In the genomic region with DNA sequence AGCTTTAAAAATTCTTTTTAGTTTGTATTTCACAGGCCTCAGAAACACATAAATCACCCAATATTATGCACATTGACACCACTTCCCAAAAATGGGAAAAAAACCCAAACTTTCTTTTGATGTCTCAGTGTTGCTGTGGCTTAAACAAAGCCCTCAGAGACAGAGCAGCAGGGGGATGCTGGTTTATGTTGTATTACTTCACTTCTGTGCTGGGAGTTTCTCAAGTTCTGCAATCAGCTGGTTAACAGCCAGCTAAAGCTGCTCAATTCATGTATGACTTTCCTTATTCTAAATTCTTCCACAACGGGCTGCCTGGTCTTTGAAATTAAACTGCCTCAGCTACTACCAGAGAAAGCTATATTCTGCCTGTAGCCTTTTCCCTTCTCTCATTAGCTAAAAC, we compare ENCODE assay signal across 13 cellular contexts. TPM values are rescaled to one million over a fixed set of nuclear protein-coding genes. Genes with fewer than 3 reads are reported as not detected.
DNase-seq lines count a peak whose midpoint lies in the region; ATAC-seq and TF ChIP-seq lines count a peak whose summit lies in the region.
"Had no signal": no experiment of that assay in that cellular context is flagged by ENCODE, and none has a peak within 500 bp of the region (broad histone marks: within the 10 kb centered on the region; RNA-seq: fewer than 3 reads in every experiment).

No MANE protein-coding gene starts in this region.

- DNase-seq in GM03348 (ENCODE audit: low spot score) (peak; percentile 7), cardiac fibroblast (ENCODE audit: low read depth in 2 of 2) (peak; percentile 82 to 92), left ventricle myocardium superior (no peak), skeletal muscle cell (ENCODE audit: low read depth) (peak; percentile 73), HuH-7.5 (ENCODE audit: low spot score) (no peak), NCI-H1092 (lab: John Stamatoyannopoulos, UW) (no peak)
- DNase-seq: activated CD8-positive, alpha-beta memory T cell treated with anti-CD3 and anti-CD28 coated beads, Interleukin-2, amount 50 U/mL, for 4 hours; DND-41; SHP77 treated with DMSO at 0.1 percent for 48 hours; WERI-Rb-1 had no signal

- no peak overlapping the region for H3K4me3 ChIP-seq in cardiac fibroblast (replicated peaks in 1 of 2; ENCODE audit: low read depth in 2 of 2, low read length in 2 of 2)
- no peak overlapping the region for H3K4me3 ChIP-seq in skeletal muscle cell (ENCODE audit: low read depth, low read length)

- peak; percentile 6 for ATAC-seq in left ventricle myocardium superior
- no peak for ATAC-seq in HG02798 (IDR thresholded peaks at IDR 0.05; ENCODE audit: poor library complexity, unreplicated experiment)
- ATAC-seq in HG02759 (IDR thresholded peaks at IDR 0.05; ENCODE audit: unreplicated experiment) = no peak

- intact Hi-C loops in left ventricle myocardium superior (cut with micrococcal nuclease) = loop anchor here (10.0 kb wide), 1 partner anchor 53 kb away; no protein-coding TSS in a partner anchor

- TF ChIP-seq CTCF in cardiac fibroblast (IDR thresholded peaks at IDR 0.05; ENCODE audit: low read depth, low read length) = no peak

RNA-seq across cellular contexts. Expression of a gene that starts 5.6 kb away (rescaled TPM):
- 156 TPM for total RNA-seq in left ventricle myocardium superior
- total RNA-seq: B cell had no signal

Comparison
In these comparisons a context has a peak if more than half of its experiments do, and no peak if none do; other contexts are left out.
1. DNase-seq: peak in GM03348 (single experiment), cardiac fibroblast (2 of 2) and skeletal muscle cell (single experiment); none in left ventricle myocardium superior (single experiment), HuH-7.5 (single experiment) and NCI-H1092 (single experiment).